In the genomic region with DNA sequence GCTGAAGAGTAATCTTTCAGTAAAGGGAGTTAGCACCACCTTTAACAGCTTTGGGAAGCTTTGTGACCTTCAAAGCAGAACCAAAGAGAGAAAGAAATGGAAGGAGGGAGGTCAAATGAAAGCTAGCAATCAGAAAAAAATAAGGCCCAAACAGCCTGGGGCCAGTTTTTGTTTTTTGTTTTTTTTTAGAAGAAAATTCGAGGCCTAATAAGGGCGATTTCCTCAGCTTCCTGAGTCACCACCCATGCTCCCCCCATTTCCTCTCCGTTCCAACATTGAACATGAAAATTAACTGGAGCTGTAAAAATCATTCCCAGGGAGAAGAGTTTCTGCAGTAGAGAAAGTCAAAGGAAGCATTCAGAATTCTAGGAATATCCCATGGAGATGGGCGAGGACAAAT, we compare ENCODE assay signal across 7 cellular contexts.
DNase-seq lines count a peak whose midpoint lies in the region; ATAC-seq and TF ChIP-seq lines count a peak whose summit lies in the region.

No MANE protein-coding gene starts in this region.

- POLR2A ChIA-PET in T-cell (lab: Charles Lee): no interaction called here

- TF ChIP-seq CTCF in foreskin fibroblast (IDR thresholded peaks at IDR 0.05; ENCODE audit: low read depth, low read length): no peak

- ATAC-seq in T-cell (replicated peaks in 1 of 4) (no peak), GM21528 (IDR thresholded peaks at IDR 0.05; ENCODE audit: low FRiP score, unreplicated experiment) (no peak)
- ATAC-seq in stimulated activated naive B cell treated with anti-CD40 and anti-IgM and Interleukin-4, amounts not matched to agents 10 μg/mL and 1 μg/mL and 100 μg/mL, for 72 hours (replicated peaks): no peak

- H3K4me1 Mint-ChIP-seq in T-cell: peaks cover 71 to 83% (median 72%) of the 10 kb centered on the region in 3 donors
- peaks cover 37 to 73% of the 10 kb centered on the region in 2 donors for H3K4me1 Mint-ChIP-seq in stimulated activated naive B cell treated with anti-CD40 and anti-IgM and Interleukin-4, amounts not matched to agents 10 μg/mL and 1 μg/mL and 100 μg/mL, for 72 hours

- peaks cover 0 to 4% (median 0%) of the 10 kb centered on the region in 3 donors for H3K9me3 Mint-ChIP-seq in T-cell
- peaks cover 3 to 9% of the 10 kb centered on the region in 2 donors for H3K9me3 Mint-ChIP-seq in stimulated activated naive B cell treated with anti-CD40 and anti-IgM and Interleukin-4, amounts not matched to agents 10 μg/mL and 1 μg/mL and 100 μg/mL, for 72 hours

- peaks cover 13% of the 10 kb centered on the region for H3K36me3 Mint-ChIP-seq in T-cell
- H3K36me3 Mint-ChIP-seq in stimulated activated naive B cell treated with anti-CD40 and anti-IgM and Interleukin-4, amounts not matched to agents 10 μg/mL and 1 μg/mL and 100 μg/mL, for 72 hours: peaks cover 16 to 20% of the 10 kb centered on the region in 2 donors

- H3K27ac Mint-ChIP-seq in T-cell: peak overlapping the region; percentile 90 to 92
- H3K27ac Mint-ChIP-seq in stimulated activated naive B cell treated with anti-CD40 and anti-IgM and Interleukin-4, amounts not matched to agents 10 μg/mL and 1 μg/mL and 100 μg/mL, for 72 hours: peak overlapping the region; percentile 88

- peaks cover 0 to 3% of the 10 kb centered on the region in 2 donors for H3K27me3 Mint-ChIP-seq in T-cell
- H3K27me3 Mint-ChIP-seq in stimulated activated naive B cell treated with anti-CD40 and anti-IgM and Interleukin-4, amounts not matched to agents 10 μg/mL and 1 μg/mL and 100 μg/mL, for 72 hours: no peaks in the 10 kb centered on the region

- CTCF ChIA-PET in T-cell (lab: Charles Lee): no interaction called here

- no peak overlapping the region for H3K4me3 ChIP-seq in foreskin fibroblast (ENCODE audit: low read depth in 1 of 2, low read length in 2 of 2)

- peak overlapping the region; percentile 39 to 63 (median 54) for H3K4me3 Mint-ChIP-seq in T-cell
- H3K4me3 Mint-ChIP-seq in stimulated activated naive B cell treated with anti-CD40 and anti-IgM and Interleukin-4, amounts not matched to agents 10 μg/mL and 1 μg/mL and 100 μg/mL, for 72 hours: peak overlapping the region; percentile 37 to 62

- DNase-seq in H4 (ENCODE audit: low spot score): peak; percentile 14
- no peak for DNase-seq in T-cell
- DNase-seq in foreskin fibroblast: peak; percentile 39 to 68
- DNase-seq in stimulated activated naive B cell treated with anti-CD40 and anti-IgM and Interleukin-4, amounts not matched to agents 10 μg/mL and 1 μg/mL and 100 μg/mL, for 72 hours: no peak
- no peak for DNase-seq in NCI-H226
- DNase-seq in pons (ENCODE audit: low spot score): no peak

Comparison
In these comparisons a context has a peak if more than half of its experiments do, and no peak if none do; other contexts are left out.
1. DNase-seq: peak in H4 (single experiment) and foreskin fibroblast (2 of 2); none in T-cell (0 of 34), stimulated activated naive B cell treated with anti-CD40 and anti-IgM and Interleukin-4, amounts not matched to agents 10 μg/mL and 1 μg/mL and 100 μg/mL, for 72 hours (single experiment), NCI-H226 (single experiment) and pons (single experiment).